8 cellular contexts compared by ENCODE assay signal in genomic region chr10:17026686-17027485, GRCh38.
DNase-seq lines count a peak whose midpoint lies in the region; ATAC-seq, FAIRE-seq and TF ChIP-seq lines count a peak whose summit lies in the region.

No MANE protein-coding gene starts in this region.

- in situ Hi-C loops in HepG2 (cut with HindIII; ENCODE audit: extremely low pct_ligation_motif_present, low pct_unique_long_range_greater_than_20kb): no loop called here

- H3K4me1 ChIP-seq in keratinocyte (ENCODE audit: control insufficient read depth, extremely low read depth, insufficient read depth, low read length): peaks cover 48% of the 10 kb centered on the region
- no peaks in the 10 kb centered on the region for H3K4me1 ChIP-seq in HepG2 (ENCODE audit: insufficient read depth, low read length)

- intact Hi-C loops in HepG2 (cut with micrococcal nuclease; ENCODE audit: unreplicated experiment): no loop called here

- no peaks in the 10 kb centered on the region for H3K9me1 ChIP-seq in keratinocyte (ENCODE audit: control insufficient read depth, extremely low read depth, insufficient read depth, low read length)

- no peak for TF ChIP-seq RAD21 in HepG2 (CRISPR knock-in tag; IDR thresholded peaks at IDR 0.05)

- H3K9ac ChIP-seq in keratinocyte (ENCODE audit: control insufficient read depth, extremely low read depth, insufficient read depth, low read length) (no peak overlapping the region), HepG2 (ENCODE audit: insufficient read depth, low read depth, low read length) (no peak overlapping the region)

- no peak for TF ChIP-seq EP300 in HepG2 (IDR thresholded peaks at IDR 0.05; ENCODE audit: low read depth in 2 of 2, low read length in 2 of 2)
- no peak for TF ChIP-seq EP300 in HepG2 (CRISPR knock-in tag; IDR thresholded peaks at IDR 0.05; ENCODE audit: borderline replicate concordance)

- WGBS in HepG2 (ENCODE audit: low lambda C conversion rate): 65% methylated on average over 6 of the region's 6 CpGs

- POLR2A ChIA-PET in HepG2 (lab: Yijun Ruan, JAX): no interaction called here

- DNase-seq in activated CD8-positive, alpha-beta memory T cell treated with anti-CD3 and anti-CD28 coated beads, Interleukin-2, amount 50 U/mL, for 48 hours: peak; percentile 81
- DNase-seq in keratinocyte (ENCODE audit: low read depth, low spot score) (no peak), stromal cell of bone marrow (ENCODE audit: low read depth) (peak; percentile 77), HepG2 (ENCODE audit: low spot score) (no peak), nucleus accumbens (lab: John Stamatoyannopoulos, UW) (no peak), NCI-H2227 (lab: John Stamatoyannopoulos, UW; ENCODE audit: unreplicated experiment) (no peak)

- H3K36me3 ChIP-seq in keratinocyte (ENCODE audit: control insufficient read depth in 2 of 2, extremely low read depth in 1 of 2, insufficient read depth in 2 of 2, low read length in 2 of 2) (no peaks in the 10 kb centered on the region), HepG2 (replicated peaks in 1 of 2; ENCODE audit: control insufficient read depth in 1 of 2, insufficient read depth in 2 of 2, low read length in 2 of 2) (no peaks in the 10 kb centered on the region)

- H3K27me3 ChIP-seq in keratinocyte (ENCODE audit: control insufficient read depth, extremely low read depth, insufficient read depth, low read length) (no peaks in the 10 kb centered on the region), HepG2 (ENCODE audit: control insufficient read depth in 1 of 2, insufficient read depth in 2 of 2, low read length in 2 of 2) (no peaks in the 10 kb centered on the region)

- no peak for TF ChIP-seq CTCF in keratinocyte (optimal IDR thresholded peaks at IDR 0.05 in 1 of 3, IDR thresholded peaks at IDR 0.05 in 1 of 3, conservative IDR thresholded peaks at IDR 0.05 in 1 of 3; ENCODE audit: extremely low read depth in 1 of 3, insufficient read depth in 2 of 3, low read length in 3 of 3)
- TF ChIP-seq CTCF in HepG2 (CRISPR knock-in tag; IDR thresholded peaks at IDR 0.05): no peak

- no peaks in the 10 kb centered on the region for H3K9me3 ChIP-seq in keratinocyte (ENCODE audit: control insufficient read depth, low read depth, low read length)
- no peaks in the 10 kb centered on the region for H3K9me3 ChIP-seq in HepG2 (ENCODE audit: low read length)

- H3K27ac ChIP-seq in keratinocyte (ENCODE audit: control insufficient read depth, insufficient read depth, low read length) (peak overlapping the region; percentile 51), HepG2 (ENCODE audit: extremely low read length, insufficient read depth, low read length) (no peak overlapping the region)

- H3K4me2 ChIP-seq in keratinocyte (ENCODE audit: control insufficient read depth, extremely low read depth, insufficient read depth, low read depth, low read length) (no peak overlapping the region), HepG2 (ENCODE audit: low read depth, low read length) (no peak overlapping the region)

- no peak for FAIRE-seq in keratinocyte (lab: Jason Lieb, UNC)
- FAIRE-seq in HepG2 (lab: Jason Lieb, UNC): no peak

- TF ChIP-seq POLR2A in HepG2 (IDR thresholded peaks at IDR 0.05; ENCODE audit: insufficient read depth in 1 of 2, low read depth in 2 of 2, low read length in 2 of 2): no peak

- ATAC-seq in GM18909 (IDR thresholded peaks at IDR 0.05; ENCODE audit: poor library complexity, unreplicated experiment) (peak; percentile 48), HG03432 (IDR thresholded peaks at IDR 0.05; ENCODE audit: unreplicated experiment) (peak; percentile 65), HepG2 (no peak)

- H4K20me1 ChIP-seq in keratinocyte (ENCODE audit: control insufficient read depth, extremely low read depth, insufficient read depth, low read length) (no peaks in the 10 kb centered on the region), HepG2 (ENCODE audit: insufficient read depth, low read length) (no peaks in the 10 kb centered on the region)

- no TSS peak for BruUV-seq in HepG2 (replicated peaks; lab: Mats Ljungman, UMichigan)

- no peaks in the 10 kb centered on the region for H3K79me2 ChIP-seq in keratinocyte (ENCODE audit: control insufficient read depth, insufficient read depth, low read length)
- no peaks in the 10 kb centered on the region for H3K79me2 ChIP-seq in HepG2 (ENCODE audit: insufficient read depth, low read length)

- H2AFZ ChIP-seq in keratinocyte (ENCODE audit: control insufficient read depth, low read length) (peak overlapping the region; percentile 29), HepG2 (ENCODE audit: low read length) (no peak overlapping the region)

- dilution Hi-C loops in keratinocyte (cut with MboI; ENCODE audit: extremely low pct_ligation_motif_present, low sequenced_read_pairs): no loop called here

- CTCF ChIA-PET in HepG2 (lab: Yijun Ruan, JAX; ENCODE audit: low intra/inter-chr PET ratio, low total read pairs): no interaction called here

- H3K4me3 ChIP-seq in keratinocyte (ENCODE audit: control insufficient read depth in 2 of 3, extremely low read depth in 1 of 3, insufficient read depth in 2 of 3, low read depth in 1 of 3, low read length in 3 of 3) (no peak overlapping the region), HepG2 (replicated peaks in 1 of 3; ENCODE audit: insufficient read depth in 1 of 3, low read depth in 2 of 3, low read length in 3 of 3) (no peak overlapping the region)

TF ChIP-seq in HepG2, 621 proteins besides CTCF, POLR2A, EP300 and RAD21:
- TF ChIP-seq AFF4 (CRISPR knock-in tag; IDR thresholded peaks at IDR 0.05): no peak
- no peak for TF ChIP-seq HDAC2 (CRISPR knock-in tag; IDR thresholded peaks at IDR 0.05)
- TF ChIP-seq ZNF83 (CRISPR knock-in tag; IDR thresholded peaks at IDR 0.05; ENCODE audit: borderline replicate concordance): no peak
- TF ChIP-seq CBX5 (CRISPR knock-in tag; IDR thresholded peaks at IDR 0.05; ENCODE audit: borderline replicate concordance): no peak
- no peak for TF ChIP-seq MEIS1 (CRISPR knock-in tag; IDR thresholded peaks at IDR 0.05; ENCODE audit: borderline replicate concordance)
- no peak for TF ChIP-seq SNRNP70 (IDR thresholded peaks at IDR 0.05; ENCODE audit: low read depth, low read length)
- no peak for TF ChIP-seq MBNL3 (CRISPR knock-in tag; conservative IDR thresholded peaks at IDR 0.05)
- TF ChIP-seq TFAP4 (IDR thresholded peaks at IDR 0.05; ENCODE audit: borderline replicate concordance, low read depth): no peak

Comparison
In these comparisons a context has a peak if more than half of its experiments do, and no peak if none do; other contexts are left out.
1. DNase-seq: peak in activated CD8-positive, alpha-beta memory T cell treated with anti-CD3 and anti-CD28 coated beads, Interleukin-2, amount 50 U/mL, for 48 hours (single experiment) and stromal cell of bone marrow (single experiment); none in keratinocyte (single experiment), HepG2 (single experiment), nucleus accumbens (0 of 56) and NCI-H2227 (single experiment).